1 cellular context compared by ENCODE assay signal in the genomic region with DNA sequence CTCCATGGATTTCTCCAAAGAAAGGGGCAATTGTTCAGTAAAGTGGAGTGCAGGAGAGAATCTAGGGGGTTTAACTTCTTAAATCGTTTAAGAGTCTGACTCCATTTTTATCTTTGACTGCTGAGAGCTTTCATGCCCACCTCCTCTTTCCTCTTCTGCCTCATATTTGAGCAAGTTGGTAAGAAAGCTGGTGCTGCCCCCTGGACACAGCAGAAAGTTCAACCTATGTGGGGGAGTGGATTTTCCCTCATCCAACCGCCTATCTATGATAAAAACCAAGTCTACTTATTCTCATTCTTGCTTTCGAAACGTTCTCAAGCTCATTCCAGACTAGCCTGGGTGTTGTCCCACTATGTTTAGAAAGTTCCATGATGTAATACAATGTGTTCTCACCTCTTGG.
TF ChIP-seq lines count a peak whose summit lies in the region.

No MANE protein-coding gene starts in this region.

TF ChIP-seq in GM12878, 131 proteins besides CTCF, POLR2A, EP300 and RAD21 (continued from another document):
- TF ChIP-seq CEBPZ (IDR thresholded peaks at IDR 0.05; ENCODE audit: low read depth, low read length) (no peak), SUZ12 (IDR thresholded peaks at IDR 0.05; ENCODE audit: unreplicated experiment) (no peak), SMC3 (IDR thresholded peaks at IDR 0.05; ENCODE audit: borderline replicate concordance, low read length) (peak; percentile 26; the same call in 1 of the 2 replicates), HSF1 (IDR thresholded peaks at IDR 0.05; ENCODE audit: low read depth, low read length) (no peak), CREM (IDR thresholded peaks at IDR 0.05; ENCODE audit: low read depth) (no peak)
